ENCODE assay signal across 1 cellular context in genomic region chr16:70301121-70301520, GRCh38.
TF ChIP-seq lines count a peak whose summit lies in the region.

No MANE protein-coding gene starts in this region.

TF ChIP-seq in K562, 482 proteins besides CTCF, POLR2A, EP300 and RAD21:
- TF ChIP-seq NFATC3 (IDR thresholded peaks at IDR 0.05) (no peak), CBX3 (IDR thresholded peaks at IDR 0.05; ENCODE audit: borderline replicate concordance in 1 of 2, low read length in 2 of 2) (peak in 1 of 2 experiments; percentile 30; a peak in 1 of 3 replicates), SREBF2 (CRISPR knock-in tag; IDR thresholded peaks at IDR 0.05) (no peak), TRIM28 (IDR thresholded peaks at IDR 0.05) (peak; percentile 43; the same call in 1 of the 2 replicates), DIDO1 (tag; IDR thresholded peaks at IDR 0.05; ENCODE audit: low read depth) (no peak), ATF4 (CRISPR knock-in tag; IDR thresholded peaks at IDR 0.05) (no peak), ZNF717 (CRISPR knock-in tag; IDR thresholded peaks at IDR 0.05) (no peak), TRIM24 (IDR thresholded peaks at IDR 0.05) (0 out of 4 replicates have a peak, but pooled peaks of 1 of the 2 experiments have one; percentile 24), ZHX1 (conservative IDR thresholded peaks at IDR 0.05; ENCODE audit: low read length) (no peak), ZFP1 (CRISPR knock-in tag; IDR thresholded peaks at IDR 0.05) (peak; percentile 84), HNRNPUL1 (IDR thresholded peaks at IDR 0.05; ENCODE audit: low read length) (no peak), ZNF143 (CRISPR knock-in tag; IDR thresholded peaks at IDR 0.05) (no peak), ZNF586 (CRISPR knock-in tag; conservative IDR thresholded peaks at IDR 0.05) (no peak), SIN3B (IDR thresholded peaks at IDR 0.05; ENCODE audit: low read depth) (no peak), ZNF384 (IDR thresholded peaks at IDR 0.05; ENCODE audit: low read depth, low read length) (no peak), SIRT6 (IDR thresholded peaks at IDR 0.05; ENCODE audit: low read depth, low read length) (no peak), HCFC1 (IDR thresholded peaks at IDR 0.05; ENCODE audit: low read depth, low read length) (no peak), HEY1 (CRISPR knock-in tag; IDR thresholded peaks at IDR 0.05; ENCODE audit: borderline replicate concordance) (no peak), TCF7 (IDR thresholded peaks at IDR 0.05; ENCODE audit: borderline replicate concordance) (no peak), ZNF696 (CRISPR knock-in tag; conservative IDR thresholded peaks at IDR 0.05) (no peak), SMARCA4 (IDR thresholded peaks at IDR 0.05) (no peak), HMBOX1 (IDR thresholded peaks at IDR 0.05) (no peak)
- TF ChIP-seq, protein P1, sequence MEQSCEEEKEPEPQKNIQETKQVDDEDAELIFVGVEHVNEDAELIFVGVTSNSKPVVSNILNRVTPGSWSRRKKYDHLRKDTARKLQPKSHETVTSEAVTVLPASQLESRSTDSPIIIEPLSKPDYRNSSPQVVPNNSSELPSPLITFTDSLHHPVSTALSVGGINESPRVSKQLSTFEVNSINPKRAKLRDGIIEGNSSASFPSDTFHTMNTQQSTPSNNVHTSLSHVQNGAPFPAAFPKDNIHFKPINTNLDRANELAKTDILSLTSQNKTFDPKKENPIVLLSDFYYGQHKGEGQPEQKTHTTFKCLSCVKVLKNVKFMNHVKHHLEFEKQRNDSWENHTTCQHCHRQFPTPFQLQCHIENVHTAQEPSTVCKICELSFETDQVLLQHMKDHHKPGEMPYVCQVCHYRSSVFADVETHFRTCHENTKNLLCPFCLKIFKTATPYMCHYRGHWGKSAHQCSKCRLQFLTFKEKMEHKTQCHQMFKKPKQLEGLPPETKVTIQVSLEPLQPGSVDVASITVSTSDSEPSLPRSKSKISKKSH (CRISPR knock-in tag; IDR thresholded peaks at IDR 0.05) = no peak
- TF ChIP-seq, protein P2, sequence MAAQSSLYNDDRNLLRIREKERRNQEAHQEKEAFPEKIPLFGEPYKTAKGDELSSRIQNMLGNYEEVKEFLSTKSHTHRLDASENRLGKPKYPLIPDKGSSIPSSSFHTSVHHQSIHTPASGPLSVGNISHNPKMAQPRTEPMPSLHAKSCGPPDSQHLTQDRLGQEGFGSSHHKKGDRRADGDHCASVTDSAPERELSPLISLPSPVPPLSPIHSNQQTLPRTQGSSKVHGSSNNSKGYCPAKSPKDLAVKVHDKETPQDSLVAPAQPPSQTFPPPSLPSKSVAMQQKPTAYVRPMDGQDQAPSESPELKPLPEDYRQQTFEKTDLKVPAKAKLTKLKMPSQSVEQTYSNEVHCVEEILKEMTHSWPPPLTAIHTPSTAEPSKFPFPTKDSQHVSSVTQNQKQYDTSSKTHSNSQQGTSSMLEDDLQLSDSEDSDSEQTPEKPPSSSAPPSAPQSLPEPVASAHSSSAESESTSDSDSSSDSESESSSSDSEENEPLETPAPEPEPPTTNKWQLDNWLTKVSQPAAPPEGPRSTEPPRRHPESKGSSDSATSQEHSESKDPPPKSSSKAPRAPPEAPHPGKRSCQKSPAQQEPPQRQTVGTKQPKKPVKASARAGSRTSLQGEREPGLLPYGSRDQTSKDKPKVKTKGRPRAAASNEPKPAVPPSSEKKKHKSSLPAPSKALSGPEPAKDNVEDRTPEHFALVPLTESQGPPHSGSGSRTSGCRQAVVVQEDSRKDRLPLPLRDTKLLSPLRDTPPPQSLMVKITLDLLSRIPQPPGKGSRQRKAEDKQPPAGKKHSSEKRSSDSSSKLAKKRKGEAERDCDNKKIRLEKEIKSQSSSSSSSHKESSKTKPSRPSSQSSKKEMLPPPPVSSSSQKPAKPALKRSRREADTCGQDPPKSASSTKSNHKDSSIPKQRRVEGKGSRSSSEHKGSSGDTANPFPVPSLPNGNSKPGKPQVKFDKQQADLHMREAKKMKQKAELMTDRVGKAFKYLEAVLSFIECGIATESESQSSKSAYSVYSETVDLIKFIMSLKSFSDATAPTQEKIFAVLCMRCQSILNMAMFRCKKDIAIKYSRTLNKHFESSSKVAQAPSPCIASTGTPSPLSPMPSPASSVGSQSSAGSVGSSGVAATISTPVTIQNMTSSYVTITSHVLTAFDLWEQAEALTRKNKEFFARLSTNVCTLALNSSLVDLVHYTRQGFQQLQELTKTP (IDR thresholded peaks at IDR 0.05; ENCODE audit: low read depth in 1 of 2, partially characterized antibody in 2 of 2) = no peak
- TF ChIP-seq, protein P3, sequence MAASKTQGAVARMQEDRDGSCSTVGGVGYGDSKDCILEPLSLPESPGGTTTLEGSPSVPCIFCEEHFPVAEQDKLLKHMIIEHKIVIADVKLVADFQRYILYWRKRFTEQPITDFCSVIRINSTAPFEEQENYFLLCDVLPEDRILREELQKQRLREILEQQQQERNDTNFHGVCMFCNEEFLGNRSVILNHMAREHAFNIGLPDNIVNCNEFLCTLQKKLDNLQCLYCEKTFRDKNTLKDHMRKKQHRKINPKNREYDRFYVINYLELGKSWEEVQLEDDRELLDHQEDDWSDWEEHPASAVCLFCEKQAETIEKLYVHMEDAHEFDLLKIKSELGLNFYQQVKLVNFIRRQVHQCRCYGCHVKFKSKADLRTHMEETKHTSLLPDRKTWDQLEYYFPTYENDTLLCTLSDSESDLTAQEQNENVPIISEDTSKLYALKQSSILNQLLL (CRISPR knock-in tag; IDR thresholded peaks at IDR 0.05; ENCODE audit: borderline replicate concordance) = no peak
